8 cellular contexts compared by ENCODE assay signal in the genomic region with DNA sequence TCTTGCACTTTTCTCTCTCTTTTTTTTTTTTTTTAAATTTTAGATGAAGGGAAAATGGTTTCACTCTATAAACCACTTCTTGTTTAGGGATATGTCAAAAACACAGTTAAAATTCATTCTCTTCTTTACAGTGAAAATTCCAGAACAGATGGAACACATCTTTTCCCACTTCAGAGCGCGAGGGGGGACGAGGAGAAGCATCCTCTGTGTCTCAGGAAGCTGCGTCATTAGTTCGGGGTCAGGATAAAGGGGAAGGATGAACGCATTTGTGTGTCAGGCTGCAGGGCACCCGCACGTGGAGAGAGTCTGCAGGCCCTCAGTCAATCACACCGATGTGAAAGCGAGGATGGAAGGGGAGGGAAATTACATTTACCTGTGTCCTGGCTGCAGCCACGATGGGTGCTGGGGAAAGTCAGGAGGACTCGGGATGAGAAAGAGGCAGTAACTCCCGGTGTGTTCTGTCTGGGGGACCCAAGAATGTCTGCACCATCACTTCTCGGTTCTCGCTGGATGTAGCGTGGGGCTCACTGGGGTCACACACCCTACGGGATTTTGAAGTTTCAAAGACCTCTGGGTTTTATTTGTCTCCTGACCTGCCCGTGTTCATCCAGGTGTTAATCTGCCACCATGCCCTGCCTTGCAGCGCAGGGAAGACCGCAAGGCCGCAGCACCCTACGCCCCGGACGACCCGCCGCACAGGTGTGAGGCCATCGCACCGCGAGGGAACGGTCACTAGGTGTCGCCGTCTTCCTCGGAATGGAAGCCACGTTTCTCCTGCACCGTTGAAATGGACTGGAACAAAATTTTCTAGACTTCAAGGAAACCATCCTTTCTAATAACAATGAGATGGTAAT.
DNase-seq lines count a peak whose midpoint lies in the region; ATAC-seq lines count a peak whose summit lies in the region.

No MANE protein-coding gene starts in this region.

- H3K36me3 ChIP-seq in Karpas-422 (ENCODE audit: insufficient read depth, low read length) = no peaks in the 10 kb centered on the region

- no peak overlapping the region for H3K4me2 ChIP-seq in Karpas-422 (ENCODE audit: low read depth, low read length, poor library complexity, severe bottlenecking)

- H3K9me3 ChIP-seq in Karpas-422 (ENCODE audit: low read length) = no peaks in the 10 kb centered on the region

- H3K27ac ChIP-seq in Karpas-422 (ENCODE audit: low read length) (no peak overlapping the region), caudate nucleus (ENCODE audit: low read depth, low read length) (no peak overlapping the region)

- H3K9ac ChIP-seq in Karpas-422 (ENCODE audit: low read length) = no peak overlapping the region

- no peaks in the 10 kb centered on the region for H3K9me2 ChIP-seq in Karpas-422 (replicated peaks; ENCODE audit: insufficient read depth, low read length)

- H3K27me3 ChIP-seq in Karpas-422 (ENCODE audit: low read length) = no peaks in the 10 kb centered on the region

- no peak overlapping the region for H3K4me3 ChIP-seq in Karpas-422 (ENCODE audit: low read length)

- peak; percentile 70 for ATAC-seq in GM19438 (IDR thresholded peaks at IDR 0.05; ENCODE audit: low read depth, unreplicated experiment)

- no peaks in the 10 kb centered on the region for H3K79me2 ChIP-seq in Karpas-422 (ENCODE audit: low read length)

- no peak overlapping the region for H2AFZ ChIP-seq in Karpas-422 (ENCODE audit: low read length)

- DNase-seq in CD1c-positive myeloid dendritic cell (ENCODE audit: extremely low spot score) = peak; percentile 61
- DNase-seq in Karpas-422 = peak; percentile 63
- peak; percentile 47 for DNase-seq in activated CD4-positive, CD25-positive, alpha-beta regulatory T cell treated with anti-CD3 and anti-CD28 coated beads, Interleukin-2, amount 50 U/mL, for 16 hours (ENCODE audit: low read depth, low spot score)
- peak in 39 of 61 donors; percentile 1 to 58 (median 20) for DNase-seq in caudate nucleus (lab: John Stamatoyannopoulos, UW)
- peak; percentile 73 for DNase-seq in left kidney (ENCODE audit: low read depth, low spot score)
- DNase-seq in stimulated activated CD4-positive, alpha-beta T cell treated with anti-CD3 and anti-CD28 coated beads, Interleukin-4, amount 100 ng/mL, for 48 hours (ENCODE audit: low read depth in 2 of 2) = peak; percentile 59 to 68
- no peak for DNase-seq in amniotic stem cell (lab: John Stamatoyannopoulos, UW)

- H3K4me1 ChIP-seq in Karpas-422 (ENCODE audit: low read length) = no peaks in the 10 kb centered on the region

- H4K20me1 ChIP-seq in Karpas-422 (ENCODE audit: insufficient read depth, low read depth, low read length) = no peaks in the 10 kb centered on the region
